Comparison of ENCODE assay signal across 19 cellular contexts in genomic region chr1:212495843-212496494, GRCh38.
"Had no signal": no experiment of that assay in that cellular context is flagged by ENCODE, and none has a peak within 500 bp of the region (broad histone marks: within the 10 kb centered on the region; RNA-seq: fewer than 3 reads in every experiment).

No MANE protein-coding gene starts in this region.

- H3K27ac Mint-ChIP-seq: activated CD4-positive, alpha-beta T cell treated with anti-CD3 and anti-CD28 coated beads, Interleukin-2, amount 10 ng/mL, durations not matched to agents 24 days and 14 days; activated CD8-positive, alpha-beta T cell treated with anti-CD3 and anti-CD28 coated beads for 36 hours; activated naive CD4-positive, alpha-beta T cell treated with anti-CD3 and anti-CD28 coated beads for 36 hours; naive thymus-derived CD4-positive, alpha-beta T cell had no signal

- H3K4me1 Mint-ChIP-seq: activated CD4-positive, alpha-beta T cell treated with anti-CD3 and anti-CD28 coated beads, Interleukin-2, amount 10 ng/mL, durations not matched to agents 24 days and 14 days had no signal

- H3K4me3 Mint-ChIP-seq: activated CD4-positive, alpha-beta T cell treated with anti-CD3 and anti-CD28 coated beads, Interleukin-2, amount 10 ng/mL, durations not matched to agents 24 days and 14 days; activated CD8-positive, alpha-beta T cell treated with anti-CD3 and anti-CD28 coated beads for 36 hours; activated naive CD4-positive, alpha-beta T cell treated with anti-CD3 and anti-CD28 coated beads for 36 hours; activated T-cell treated with anti-CD3 and anti-CD28 coated beads, Interleukin-2, amount 50 U/mL, for 4 hours; naive thymus-derived CD4-positive, alpha-beta T cell had no signal

- H3K9me3 Mint-ChIP-seq: activated CD4-positive, alpha-beta T cell treated with anti-CD3 and anti-CD28 coated beads, Interleukin-2, amount 10 ng/mL, durations not matched to agents 24 days and 14 days; activated CD8-positive, alpha-beta T cell treated with anti-CD3 and anti-CD28 coated beads for 36 hours; activated naive CD4-positive, alpha-beta T cell treated with anti-CD3 and anti-CD28 coated beads for 36 hours; activated T-cell treated with anti-CD3 and anti-CD28 coated beads, Interleukin-2, amount 50 U/mL, for 4 hours; naive thymus-derived CD4-positive, alpha-beta T cell had no signal

- ATAC-seq: activated CD8-positive, alpha-beta T cell treated with anti-CD3 and anti-CD28 coated beads for 36 hours; activated T-cell treated with anti-CD3 and anti-CD28 coated beads, Interleukin-2, amount 50 U/mL, for 4 hours; body of pancreas; gastrocnemius medialis; naive thymus-derived CD4-positive, alpha-beta T cell had no signal

- H3K36me3 Mint-ChIP-seq: naive thymus-derived CD4-positive, alpha-beta T cell had no signal

- DNase-seq: activated CD4-positive, alpha-beta T cell treated with anti-CD3 and anti-CD28 coated beads, Interleukin-2, amount 10 ng/mL, durations not matched to agents 24 days and 14 days; activated CD8-positive, alpha-beta T cell treated with anti-CD3 and anti-CD28 coated beads for 36 hours; activated naive CD4-positive, alpha-beta T cell treated with anti-CD3 and anti-CD28 coated beads for 36 hours; activated T-cell treated with anti-CD3 and anti-CD28 coated beads, Interleukin-2, amount 50 U/mL, for 4 hours; body of pancreas; central memory CD4-positive, alpha-beta T cell; colonic mucosa; effector CD4-positive, alpha-beta T cell; gastrocnemius medialis; head of caudate nucleus; mesenchymal stem cell; naive thymus-derived CD4-positive, alpha-beta T cell; ovary; spleen; stimulated activated CD4-positive, alpha-beta T cell treated with anti-CD3 and anti-CD28 coated beads, Interleukin-4, amount 100 ng/mL, for 4 hours; stimulated activated naive CD4-positive, alpha-beta T cell treated with Interleukin-2 at 50 U/mL for 16 hours; SW 1271; tibial artery; uterus had no signal
